In genomic region chr12:11753151-11753501, GRCh38 we compare ENCODE assay signal across 12 cellular contexts.
A peak's percentile ranks its signal among the peaks of the same experiment; 100 is the strongest.
DNase-seq lines count a peak whose midpoint lies in the region; ATAC-seq, FAIRE-seq and TF ChIP-seq lines count a peak whose summit lies in the region.
"Had no signal": no experiment of that assay in that cellular context is flagged by ENCODE, and none has a peak within 500 bp of the region (broad histone marks: within the 10 kb centered on the region; RNA-seq: fewer than 3 reads in every experiment).

No MANE protein-coding gene starts in this region.

- no peaks in the 10 kb centered on the region for H3K36me3 ChIP-seq in ascending aorta

- H3K27me3 Mint-ChIP-seq in progenitor cell of endocrine pancreas: peaks cover 2% of the 10 kb centered on the region
- H3K27me3 Mint-ChIP-seq: activated CD4-positive, alpha-beta T cell treated with anti-CD3 and anti-CD28 coated beads, Interleukin-2, amount 10 ng/mL, durations not matched to agents 7 days and 5 days; activated naive CD8-positive, alpha-beta T cell treated with anti-CD3 and anti-CD28 coated beads, Interleukin-2, amount 10 ng/mL, durations not matched to agents 7 days and 5 days had no signal

- H3K9me3 ChIP-seq in ascending aorta: no peaks in the 10 kb centered on the region

- H3K27ac Mint-ChIP-seq in progenitor cell of endocrine pancreas: peak overlapping the region; percentile 8
- H3K27ac Mint-ChIP-seq: activated CD4-positive, alpha-beta T cell treated with anti-CD3 and anti-CD28 coated beads, Interleukin-2, amount 10 ng/mL, durations not matched to agents 7 days and 5 days; activated naive CD8-positive, alpha-beta T cell treated with anti-CD3 and anti-CD28 coated beads, Interleukin-2, amount 10 ng/mL, durations not matched to agents 7 days and 5 days had no signal

- FAIRE-seq in GM12892 (lab: Jason Lieb, UNC): peak; percentile 78
- FAIRE-seq in D721Med (lab: Jason Lieb, UNC): no peak

- peak overlapping the region; percentile 90 to 93 for H3K27ac ChIP-seq in ascending aorta

- intact Hi-C loops in ascending aorta (cut with DNase I): loop anchor here (2.0 to 10.0 kb wide), 3 partner anchors 46 to 112 kb away; partner anchors contain the start of gene ETV6

- H3K4me1 Mint-ChIP-seq in progenitor cell of endocrine pancreas (ENCODE audit: low read depth): peaks cover 35% of the 10 kb centered on the region

- peaks cover 24 to 53% of the 10 kb centered on the region in 2 donors for H3K4me1 ChIP-seq in ascending aorta

- TF ChIP-seq CTCF in ascending aorta (IDR thresholded peaks at IDR 0.05) (no peak), progenitor cell of endocrine pancreas (IDR thresholded peaks at IDR 0.05; ENCODE audit: unreplicated experiment) (no peak), D721Med (IDR thresholded peaks at IDR 0.05; ENCODE audit: insufficient read depth, missing control alignments) (no peak)

- H3K9me3 Mint-ChIP-seq in progenitor cell of endocrine pancreas (ENCODE audit: low read depth): no peaks in the 10 kb centered on the region
- H3K9me3 Mint-ChIP-seq: activated CD4-positive, alpha-beta T cell treated with anti-CD3 and anti-CD28 coated beads, Interleukin-2, amount 10 ng/mL, durations not matched to agents 7 days and 5 days; activated naive CD8-positive, alpha-beta T cell treated with anti-CD3 and anti-CD28 coated beads, Interleukin-2, amount 10 ng/mL, durations not matched to agents 7 days and 5 days had no signal

- no peaks in the 10 kb centered on the region for H3K27me3 ChIP-seq in ascending aorta

- no peak overlapping the region for H3K4me3 ChIP-seq in ascending aorta

- no peak for DNase-seq in GM12892 (ENCODE audit: insufficient read length)
- DNase-seq in NCI-H2029 (lab: John Stamatoyannopoulos, UW): peak; percentile 56
- DNase-seq in ascending aorta (ENCODE audit: low spot score in 2 of 2): no peak
- no peak for DNase-seq in progenitor cell of endocrine pancreas (ENCODE audit: low spot score, unreplicated experiment)
- DNase-seq in SHP77 (lab: John Stamatoyannopoulos, UW): no peak
- DNase-seq in D721Med (ENCODE audit: insufficient read length, low spot score): no peak
- DNase-seq: activated CD4-positive, alpha-beta T cell treated with anti-CD3 and anti-CD28 coated beads, Interleukin-2, amount 10 ng/mL, durations not matched to agents 7 days and 5 days; activated naive CD8-positive, alpha-beta T cell treated with anti-CD3 and anti-CD28 coated beads, Interleukin-2, amount 10 ng/mL, durations not matched to agents 7 days and 5 days; effector memory CD4-positive, alpha-beta T cell; SIG-M5 had no signal

- ATAC-seq in GM18858 (IDR thresholded peaks at IDR 0.05; ENCODE audit: unreplicated experiment): no peak
- ATAC-seq in HG03520 (IDR thresholded peaks at IDR 0.05; ENCODE audit: unreplicated experiment): no peak

- no peak for TF ChIP-seq POLR2A in GM12892 (IDR thresholded peaks at IDR 0.05; ENCODE audit: low read depth, low read length)

- no peak overlapping the region for H3K4me3 Mint-ChIP-seq in progenitor cell of endocrine pancreas (ENCODE audit: low read depth)
- H3K4me3 Mint-ChIP-seq: activated CD4-positive, alpha-beta T cell treated with anti-CD3 and anti-CD28 coated beads, Interleukin-2, amount 10 ng/mL, durations not matched to agents 7 days and 5 days; activated naive CD8-positive, alpha-beta T cell treated with anti-CD3 and anti-CD28 coated beads, Interleukin-2, amount 10 ng/mL, durations not matched to agents 7 days and 5 days had no signal

- H3K36me3 Mint-ChIP-seq in progenitor cell of endocrine pancreas (ENCODE audit: insufficient read depth): peaks cover 11% of the 10 kb centered on the region
